8 cellular contexts compared by ENCODE assay signal in genomic region chr6:87731818-87732661, GRCh38. TPM values are rescaled to one million over a fixed set of nuclear protein-coding genes. Genes with fewer than 3 reads are reported as not detected.
DNase-seq lines count a peak whose midpoint lies in the region; ATAC-seq and TF ChIP-seq lines count a peak whose summit lies in the region.

No MANE protein-coding gene starts in this region.

- H3K4me3 ChIP-seq in Jurkat, Clone E6-1 (ENCODE audit: low read length) = no peak overlapping the region
- no peak overlapping the region for H3K4me3 ChIP-seq in stomach smooth muscle (ENCODE audit: low read length in 2 of 2)

- BruUV-seq in MCF 10A (replicated peaks; lab: Mats Ljungman, UMichigan) = no TSS peak

- H3K36me3 ChIP-seq in stomach smooth muscle (ENCODE audit: control insufficient read depth in 2 of 2, insufficient read depth in 2 of 2, low read length in 2 of 2) = no peaks in the 10 kb centered on the region

- H3K27me3 Mint-ChIP-seq in MCF 10A (ENCODE audit: insufficient read depth, unreplicated experiment) = no peaks in the 10 kb centered on the region

- POLR2A ChIA-PET in MCF 10A (lab: Yijun Ruan, JAX) = interaction anchor here (0.5 to 5.1 kb wide), 13 partner anchors 9 to 205 kb away, joined by 3 to 76 read pairs (median 4); partner anchors contain the start of gene AKIRIN2

- TF ChIP-seq CTCF in MCF 10A (IDR thresholded peaks at IDR 0.05; ENCODE audit: unreplicated experiment) = no peak

- CTCF ChIA-PET in MCF 10A (lab: Yijun Ruan, JAX) = interaction anchor here (0.6 to 1.6 kb wide), 8 partner anchors 26 to 1312 kb away, joined by 3 to 6 read pairs (median 4); no protein-coding TSS in a partner anchor

- H3K36me3 Mint-ChIP-seq in MCF 10A (ENCODE audit: insufficient read depth, unreplicated experiment) = no peaks in the 10 kb centered on the region

- intact Hi-C loops in MCF 10A (cut with micrococcal nuclease) = loop anchor here (1.0 kb wide), 2 partner anchors 30 to 57 kb away; partner anchors contain the start of gene AKIRIN2

- peaks cover 11% of the 10 kb centered on the region for H3K4me1 ChIP-seq in stomach smooth muscle (ENCODE audit: control insufficient read depth, insufficient read depth, low read length)

- H3K27me3 ChIP-seq in stomach smooth muscle (ENCODE audit: control insufficient read depth in 1 of 2, insufficient read depth in 2 of 2, low read length in 2 of 2) = no peaks in the 10 kb centered on the region

- DNase-seq in EH (ENCODE audit: low read depth) (peak; percentile 86), SHP77 treated with DMSO at 0.1 percent for 48 hours (lab: John Stamatoyannopoulos, UW) (peak; percentile 29), MCF 10A (ENCODE audit: unreplicated experiment) (peak; percentile 99), kidney tubule cell (ENCODE audit: low spot score) (peak; percentile 96), DMS114 treated with DMSO at 0.1 percent for 48 hours (lab: John Stamatoyannopoulos, UW; ENCODE audit: unreplicated experiment) (no peak)
- peak; percentile 71 for DNase-seq in Jurkat, Clone E6-1 (ENCODE audit: low read depth, low spot score)

- no peaks in the 10 kb centered on the region for H3K9me3 ChIP-seq in stomach smooth muscle (ENCODE audit: control insufficient read depth in 2 of 2, low read length in 2 of 2)

- no peak overlapping the region for H3K9ac ChIP-seq in stomach smooth muscle (ENCODE audit: low read length in 2 of 2)

- ATAC-seq in GM21619 (IDR thresholded peaks at IDR 0.05; ENCODE audit: unreplicated experiment) = peak; percentile 79

- H3K4me1 Mint-ChIP-seq in MCF 10A (ENCODE audit: insufficient read depth, unreplicated experiment) = peaks cover 42% of the 10 kb centered on the region

- H3K9me3 Mint-ChIP-seq in MCF 10A (ENCODE audit: unreplicated experiment) = peaks cover 7% of the 10 kb centered on the region

- H3K27ac Mint-ChIP-seq in MCF 10A (ENCODE audit: low read depth, unreplicated experiment) = peak overlapping the region; percentile 90

- peak overlapping the region; percentile 21 for H3K4me3 Mint-ChIP-seq in MCF 10A (ENCODE audit: unreplicated experiment)

- H3K27ac ChIP-seq in stomach smooth muscle (ENCODE audit: low read length) = peak overlapping the region; percentile 11

RNA-seq across cellular contexts. Expression of gene AKIRIN2, which starts 30.0 kb away (rescaled TPM):
- polyA plus RNA-seq in Jurkat, Clone E6-1 (2012; ENCODE audit: insufficient read depth, insufficient read length) = 29.3 TPM
- total RNA-seq in MCF 10A (2022) = 47.6 and 48.1 TPM in 2 replicates
